In genomic region chr10:92747600-92747999, GRCh38 we compare ENCODE assay signal across 13 cellular contexts. TPM values are rescaled to one million over a fixed set of nuclear protein-coding genes. Genes with fewer than 3 reads are reported as not detected.
DNase-seq lines count a peak whose midpoint lies in the region; ATAC-seq and TF ChIP-seq lines count a peak whose summit lies in the region.
"Had no signal": no experiment of that assay in that cellular context is flagged by ENCODE, and none has a peak within 500 bp of the region (broad histone marks: within the 10 kb centered on the region; RNA-seq: fewer than 3 reads in every experiment).

No MANE protein-coding gene starts in this region.

- H3K9me3 Mint-ChIP-seq in CD14-positive monocyte (peaks cover 0 to 6% (median 2%) of the 10 kb centered on the region in 7 donors), WTC11 (no peaks in the 10 kb centered on the region)

- ATAC-seq in left lung = peak; percentile 60
- ATAC-seq in WTC11 = no peak

- H3K27me3 ChIP-seq in left lung = no peaks in the 10 kb centered on the region
- H3K27me3 ChIP-seq: MG63 had no signal

- H3K4me1 Mint-ChIP-seq in CD14-positive monocyte (peaks cover 62% of the 10 kb centered on the region), WTC11 (no peaks in the 10 kb centered on the region)

- no peak overlapping the region for H3K27ac ChIP-seq in left lung
- H3K27ac ChIP-seq: C4-2B, esophagus squamous epithelium had no signal

- DNase-seq in CD14-positive monocyte (ENCODE audit: low spot score) (no peak), GM12865 (ENCODE audit: low read depth) (peak; percentile 51), T-helper 2 cell (peak in 3 of 5 experiments; percentile 4 to 53 (median 42)), left lung (peak in 1 of 2 donors; percentile 47), AG20443 (ENCODE audit: low spot score) (no peak), WTC11 (ENCODE audit: low spot score) (no peak), mesenteric fat pad (ENCODE audit: low spot score) (no peak), pons (ENCODE audit: low spot score) (no peak)
- DNase-seq: esophagus squamous epithelium, hypothalamus, MG63 had no signal

- POLR2A ChIA-PET in WTC11 (lab: Charles Lee) = no interaction called here

- H3K4me3 Mint-ChIP-seq in CD14-positive monocyte = no peak overlapping the region
- H3K4me3 Mint-ChIP-seq in WTC11 = no peak overlapping the region
- H3K4me3 Mint-ChIP-seq: activated naive CD8-positive, alpha-beta T cell had no signal

- no peak for TF ChIP-seq CTCF in CD14-positive monocyte (IDR thresholded peaks at IDR 0.05)
- no peak for TF ChIP-seq CTCF in GM12865 (IDR thresholded peaks at IDR 0.05; ENCODE audit: insufficient read depth, low read depth, low read length, missing control alignments)
- TF ChIP-seq CTCF in left lung (IDR thresholded peaks at IDR 0.05) = no peak
- TF ChIP-seq CTCF in WTC11 (IDR thresholded peaks at IDR 0.05) = no peak

- no peaks in the 10 kb centered on the region for H3K9me3 ChIP-seq in left lung
- H3K9me3 ChIP-seq: esophagus squamous epithelium, MG63 had no signal

- no peaks in the 10 kb centered on the region for H3K36me3 ChIP-seq in left lung
- H3K36me3 ChIP-seq: esophagus squamous epithelium, MG63 had no signal

- CTCF ChIA-PET in WTC11 (lab: Charles Lee) = no interaction called here

- H3K4me3 ChIP-seq in GM12865 (ENCODE audit: low read depth, low read length) (no peak overlapping the region), left lung (no peak overlapping the region)
- H3K4me3 ChIP-seq: esophagus squamous epithelium, MG63 had no signal

- intact Hi-C loops in CD14-positive monocyte (cut with micrococcal nuclease) (no loop called here), left lung (cut with DNase I) (no loop called here)

- H3K27me3 Mint-ChIP-seq in CD14-positive monocyte (ENCODE audit: low read depth in 3 of 3) (peaks cover 0 to 5% (median 1%) of the 10 kb centered on the region in 3 donors), WTC11 (ENCODE audit: low read depth) (no peaks in the 10 kb centered on the region; the same call in 1 of the 2 replicates)
- H3K27me3 Mint-ChIP-seq: activated naive CD8-positive, alpha-beta T cell had no signal

- peaks cover 0 to 16% of the 10 kb centered on the region in 2 donors for H3K4me1 ChIP-seq in left lung
- H3K4me1 ChIP-seq: esophagus squamous epithelium had no signal

- H3K36me3 Mint-ChIP-seq in CD14-positive monocyte = peaks cover 4 to 6% of the 10 kb centered on the region in 2 donors
- H3K36me3 Mint-ChIP-seq in WTC11 = no peaks in the 10 kb centered on the region
- H3K36me3 Mint-ChIP-seq: activated naive CD8-positive, alpha-beta T cell had no signal

- H3K27ac Mint-ChIP-seq in CD14-positive monocyte (peak overlapping the region; percentile 20 to 85 (median 78)), WTC11 (no peak overlapping the region)
- H3K27ac Mint-ChIP-seq: activated naive CD8-positive, alpha-beta T cell had no signal

TF ChIP-seq in WTC11, 78 proteins besides CTCF, POLR2A, EP300 and RAD21 (continues in another document):
- no peak for TF ChIP-seq FOXP1 (CRISPR knock-in tag; IDR thresholded peaks at IDR 0.05; ENCODE audit: borderline replicate concordance)
- TF ChIP-seq, protein P1, sequence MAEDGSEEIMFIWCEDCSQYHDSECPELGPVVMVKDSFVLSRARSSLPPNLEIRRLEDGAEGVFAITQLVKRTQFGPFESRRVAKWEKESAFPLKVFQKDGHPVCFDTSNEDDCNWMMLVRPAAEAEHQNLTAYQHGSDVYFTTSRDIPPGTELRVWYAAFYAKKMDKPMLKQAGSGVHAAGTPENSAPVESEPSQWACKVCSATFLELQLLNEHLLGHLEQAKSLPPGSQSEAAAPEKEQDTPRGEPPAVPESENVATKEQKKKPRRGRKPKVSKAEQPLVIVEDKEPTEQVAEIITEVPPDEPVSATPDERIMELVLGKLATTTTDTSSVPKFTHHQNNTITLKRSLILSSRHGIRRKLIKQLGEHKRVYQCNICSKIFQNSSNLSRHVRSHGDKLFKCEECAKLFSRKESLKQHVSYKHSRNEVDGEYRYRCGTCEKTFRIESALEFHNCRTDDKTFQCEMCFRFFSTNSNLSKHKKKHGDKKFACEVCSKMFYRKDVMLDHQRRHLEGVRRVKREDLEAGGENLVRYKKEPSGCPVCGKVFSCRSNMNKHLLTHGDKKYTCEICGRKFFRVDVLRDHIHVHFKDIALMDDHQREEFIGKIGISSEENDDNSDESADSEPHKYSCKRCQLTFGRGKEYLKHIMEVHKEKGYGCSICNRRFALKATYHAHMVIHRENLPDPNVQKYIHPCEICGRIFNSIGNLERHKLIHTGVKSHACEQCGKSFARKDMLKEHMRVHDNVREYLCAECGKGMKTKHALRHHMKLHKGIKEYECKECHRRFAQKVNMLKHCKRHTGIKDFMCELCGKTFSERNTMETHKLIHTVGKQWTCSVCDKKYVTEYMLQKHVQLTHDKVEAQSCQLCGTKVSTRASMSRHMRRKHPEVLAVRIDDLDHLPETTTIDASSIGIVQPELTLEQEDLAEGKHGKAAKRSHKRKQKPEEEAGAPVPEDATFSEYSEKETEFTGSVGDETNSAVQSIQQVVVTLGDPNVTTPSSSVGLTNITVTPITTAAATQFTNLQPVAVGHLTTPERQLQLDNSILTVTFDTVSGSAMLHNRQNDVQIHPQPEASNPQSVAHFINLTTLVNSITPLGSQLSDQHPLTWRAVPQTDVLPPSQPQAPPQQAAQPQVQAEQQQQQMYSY (CRISPR knock-in tag; IDR thresholded peaks at IDR 0.05) = no peak
- TF ChIP-seq ATF1 (CRISPR knock-in tag; IDR thresholded peaks at IDR 0.05) = no peak
- TF ChIP-seq RORB (CRISPR knock-in tag; IDR thresholded peaks at IDR 0.05) = no peak
- no peak for TF ChIP-seq KAT7 (CRISPR knock-in tag; IDR thresholded peaks at IDR 0.05; ENCODE audit: borderline replicate concordance)
- TF ChIP-seq STAT6 (CRISPR knock-in tag; conservative IDR thresholded peaks at IDR 0.05; ENCODE audit: low read depth) = no peak
- TF ChIP-seq AFF4 (CRISPR knock-in tag; IDR thresholded peaks at IDR 0.05; ENCODE audit: borderline replicate concordance) = no peak
- no peak for TF ChIP-seq NR1H2 (CRISPR knock-in tag; IDR thresholded peaks at IDR 0.05)

RNA-seq across cellular contexts. Expression of gene HHEX, which starts 57.8 kb away (rescaled TPM):
- polyA plus RNA-seq in CD14-positive monocyte = 10 to 100 TPM; 33.6 to 54.6 TPM
- total RNA-seq in left lung = 10 to 100 TPM; 13.7 to 22.8 TPM
- 4.5 to 4.8 TPM (median 4.8 TPM) in 3 replicates for total RNA-seq in WTC11 (2021)
- total RNA-seq in mesenteric fat pad = 6.8 TPM

Comparison
In these comparisons a context has a peak if more than half of its experiments do, and no peak if none do; other contexts are left out.
1. DNase-seq: peak in GM12865 (single experiment) and T-helper 2 cell (3 of 5); none in CD14-positive monocyte (single experiment), AG20443 (single experiment), WTC11 (single experiment), mesenteric fat pad (single experiment) and pons (single experiment).